In genomic region chr16:74811216-74811615, GRCh38 we compare ENCODE assay signal across 10 cellular contexts. TPM values are rescaled to one million over a fixed set of nuclear protein-coding genes. Genes with fewer than 3 reads are reported as not detected.
DNase-seq lines count a peak whose midpoint lies in the region; TF ChIP-seq lines count a peak whose summit lies in the region.
"Not testable (repeated sequence)": the region's sequence is repeated elsewhere in the genome, so short reads cannot be mapped to it uniquely, and the experiment has no call there.
"Had no signal": no experiment of that assay in that cellular context is flagged by ENCODE, and none has a peak within 500 bp of the region (broad histone marks: within the 10 kb centered on the region; RNA-seq: fewer than 3 reads in every experiment).

No MANE protein-coding gene starts in this region.

- H3K27me3 ChIP-seq in Caco-2 (replicated peaks; ENCODE audit: control insufficient read depth, insufficient read depth, low read length); H9 (ENCODE audit: insufficient read depth, low read length); endodermal cell (ENCODE audit: control insufficient read depth, insufficient read depth, low read length, poor library complexity, severe bottlenecking); parathyroid adenoma (ENCODE audit: control insufficient read depth, insufficient read depth, low read length): not testable (repeated sequence)
- peaks cover 11% of the 10 kb centered on the region for H3K27me3 ChIP-seq in HUES64 (ENCODE audit: insufficient read depth, low read length)
- H3K27me3 ChIP-seq in iPS-20b (ENCODE audit: insufficient read depth, low read length), result peaks cover 30% of the 10 kb centered on the region

- H3K9me3 Mint-ChIP-seq in Caco-2 (ENCODE audit: unreplicated experiment) (peaks cover 11% of the 10 kb centered on the region), H9 (peaks cover 34 to 35% of the 10 kb centered on the region in 2 experiments), endodermal cell (peaks cover 50% of the 10 kb centered on the region)

- H3K9ac ChIP-seq in H9 (ENCODE audit: extremely low read depth, insufficient read length, low read length); endodermal cell (ENCODE audit: extremely low read depth, low read length, poor library complexity, severe bottlenecking); iPS-20b (ENCODE audit: low read depth, low read length); parathyroid adenoma: not testable (repeated sequence)
- H3K9ac ChIP-seq in HUES64 (ENCODE audit: low read depth, low read length), result 0 out of 2 replicates have a peak overlapping the region, but pooled peaks have one; percentile 18

- H4K8ac ChIP-seq in H9 (replicated peaks; ENCODE audit: insufficient read length, low read depth, low read length), result not testable (repeated sequence)

- H2BK15ac ChIP-seq in H9 (ENCODE audit: low read depth, low read length), result not testable (repeated sequence)

- H3K27me3 Mint-ChIP-seq in Caco-2 (ENCODE audit: insufficient read depth, unreplicated experiment), result not testable (repeated sequence)
- H3K27me3 Mint-ChIP-seq in H9 (ENCODE audit: low read depth) (peaks cover 10% of the 10 kb centered on the region), endodermal cell (ENCODE audit: insufficient read depth) (peaks cover 12% of the 10 kb centered on the region)

- not testable (repeated sequence) for H3K79me1 ChIP-seq in H9 (ENCODE audit: insufficient read depth, low read depth, low read length, poor library complexity, severe bottlenecking)

- not testable (repeated sequence) for TF ChIP-seq CTCF in Caco-2 (IDR thresholded peaks at IDR 0.05; ENCODE audit: insufficient read depth in 1 of 2, low read depth in 1 of 2, low read length in 1 of 2, severe bottlenecking in 1 of 2, unreplicated experiment in 1 of 2); H9 (conservative IDR thresholded peaks at IDR 0.05); endodermal cell (conservative IDR thresholded peaks at IDR 0.05); parathyroid adenoma (IDR thresholded peaks at IDR 0.05)

- H2BK12ac ChIP-seq in H9 (ENCODE audit: insufficient read length, low read depth, low read length), result not testable (repeated sequence)

- H3K79me2 ChIP-seq in H9 (ENCODE audit: insufficient read depth, low read length); parathyroid adenoma: not testable (repeated sequence)

- H3K27ac ChIP-seq in H9 (ENCODE audit: insufficient read length, low read depth, low read length); endodermal cell (ENCODE audit: low read depth, low read length); iPS-20b (ENCODE audit: low read length); parathyroid adenoma: not testable (repeated sequence)
- peak overlapping the region; percentile 85; the same call in 1 of the 2 replicates for H3K27ac ChIP-seq in HUES64 (ENCODE audit: low read depth, low read length)

- peak overlapping the region; percentile 51 for H3K27ac Mint-ChIP-seq in Caco-2 (ENCODE audit: unreplicated experiment)
- H3K27ac Mint-ChIP-seq in H9, result peak overlapping the region in 2 of 3 experiments; percentile 55 to 80; a peak in 4 of 7 replicates
- H3K27ac Mint-ChIP-seq in endodermal cell, result peak overlapping the region; percentile 75

- not testable (repeated sequence) for H4K5ac ChIP-seq in H9 (ENCODE audit: insufficient read length, low read depth, low read length)

- H4K91ac ChIP-seq in H9 (ENCODE audit: insufficient read length, low read depth, low read length), result not testable (repeated sequence)

- peaks cover 15% of the 10 kb centered on the region for H3K36me3 Mint-ChIP-seq in Caco-2 (ENCODE audit: insufficient read depth, unreplicated experiment)
- peaks cover 4 to 32% (median 26%) of the 10 kb centered on the region in 3 experiments; a peak in 6 of 7 replicates for H3K36me3 Mint-ChIP-seq in H9 (ENCODE audit: insufficient read depth in 1 of 3, low read depth in 3 of 3)
- H3K36me3 Mint-ChIP-seq in endodermal cell (ENCODE audit: low read depth), result not testable (repeated sequence)

- not testable (repeated sequence) for H3T11ph ChIP-seq in H9 (ENCODE audit: low read length)

- POLR2A ChIA-PET in Caco-2 (lab: Charles Lee), result interaction anchor here (0.5 to 0.9 kb wide), 2 partner anchors 57 to 144 kb away, joined by 3 read pairs; partner anchors contain the start of gene RFWD3

- H2BK120ac ChIP-seq in H9 (ENCODE audit: low read depth, low read length, poor library complexity, severe bottlenecking), result not testable (repeated sequence)

- H3K4me3 ChIP-seq in Caco-2 (ENCODE audit: low read depth, low read length); HUES64 (ENCODE audit: low read length); parathyroid adenoma (ENCODE audit: low read depth, low read length): not testable (repeated sequence)
- H3K4me3 ChIP-seq in endodermal cell (ENCODE audit: low read length), result peak overlapping the region; percentile 60
- H3K4me3 ChIP-seq in iPS-20b (ENCODE audit: low read length), result 0 out of 2 replicates have a peak overlapping the region, but pooled peaks have one; percentile 6

- H3K4ac ChIP-seq in H9 (ENCODE audit: low read depth, low read length), result not testable (repeated sequence)

- intact Hi-C loops in Caco-2 (cut with micrococcal nuclease; ENCODE audit: unreplicated experiment), result loop anchor here (5.0 kb wide), 1 partner anchor 144 kb away; the partner anchor contains the start of gene RFWD3

- no CpG with 5 or more reads among the region's 1 CpG for WGBS in H9 (ENCODE audit: extremely low coverage, insufficient read length, low lambda C conversion rate)
- 14% methylated on average over 1 of the region's 1 CpG for WGBS in HUES64
- WGBS in endodermal cell (ENCODE audit: insufficient coverage in 1 of 2, insufficient read length in 1 of 2), 2 experiments, result 25 to 60% methylated on average over 1 of the region's 1 CpG

- peaks cover 19% of the 10 kb centered on the region for H3K9me3 ChIP-seq in Caco-2
- peaks cover 14% of the 10 kb centered on the region for H3K9me3 ChIP-seq in H9 (ENCODE audit: control insufficient read depth, low read depth, low read length)
- peaks cover 44% of the 10 kb centered on the region for H3K9me3 ChIP-seq in HUES64 (ENCODE audit: insufficient read depth, low read depth, low read length)
- H3K9me3 ChIP-seq in endodermal cell (ENCODE audit: control insufficient read depth, low read length), result peaks cover 49% of the 10 kb centered on the region
- peaks cover 40% of the 10 kb centered on the region for H3K9me3 ChIP-seq in iPS-20b (ENCODE audit: insufficient read depth, low read depth, low read length)
- not testable (repeated sequence) for H3K9me3 ChIP-seq in parathyroid adenoma (ENCODE audit: control insufficient read depth, low read length)

- not testable (repeated sequence) for H2BK5ac ChIP-seq in H9 (ENCODE audit: insufficient read length, low read length)

- not testable (repeated sequence) for H3K56ac ChIP-seq in H9 (ENCODE audit: insufficient read length, low read depth, low read length)

- BruUV-seq in Caco-2 (replicated peaks; lab: Mats Ljungman, UMichigan), result not testable (repeated sequence)

- H2BK20ac ChIP-seq in H9 (ENCODE audit: low read depth, low read length, poor library complexity, severe bottlenecking), result not testable (repeated sequence)

- H3K4me3 Mint-ChIP-seq in Caco-2 (ENCODE audit: unreplicated experiment), result not testable (repeated sequence)
- peak overlapping the region; percentile 36 to 41; a peak in 3 of 5 replicates for H3K4me3 Mint-ChIP-seq in H9
- peak overlapping the region; percentile 31 for H3K4me3 Mint-ChIP-seq in endodermal cell

- H4K20me1 ChIP-seq in H9 (ENCODE audit: control insufficient read depth, insufficient read depth, insufficient read length), result not testable (repeated sequence)

- not testable (repeated sequence) for H2AFZ ChIP-seq in H9 (ENCODE audit: low read length)
- peak overlapping the region; percentile 38 for H2AFZ ChIP-seq in parathyroid adenoma

- peaks cover 34% of the 10 kb centered on the region for H3K4me1 Mint-ChIP-seq in Caco-2 (ENCODE audit: low read depth, unreplicated experiment)
- H3K4me1 Mint-ChIP-seq in H9, result peaks cover 30 to 38% of the 10 kb centered on the region in 2 experiments
- H3K4me1 Mint-ChIP-seq in endodermal cell, result peaks cover 24% of the 10 kb centered on the region

- CTCF ChIA-PET in Caco-2 (lab: Charles Lee), result interaction anchor here (0.9 to 6.5 kb wide), 3 partner anchors 37 to 187 kb away, joined by 3 to 66 read pairs (median 6); partner anchors contain the start of gene FA2H

- H3K18ac ChIP-seq in H9 (ENCODE audit: insufficient read length, low read depth, low read length), result not testable (repeated sequence)

- not testable (repeated sequence) for H3K4me2 ChIP-seq in H9 (ENCODE audit: insufficient read depth, insufficient read length, low read length); parathyroid adenoma (ENCODE audit: low read length)

- not testable (repeated sequence) for H3K23me2 ChIP-seq in H9 (ENCODE audit: insufficient read length, low read depth, low read length, poor library complexity, severe bottlenecking)

- H2AK5ac ChIP-seq in H9 (ENCODE audit: insufficient read length, low read length), result not testable (repeated sequence)

- H3K4me1 ChIP-seq in Caco-2 (peaks cover 53% of the 10 kb centered on the region), HUES64 (ENCODE audit: insufficient read depth, low read length) (peaks cover 12% of the 10 kb centered on the region)
- not testable (repeated sequence) for H3K4me1 ChIP-seq in H9 (ENCODE audit: insufficient read depth, low read length); endodermal cell (ENCODE audit: control insufficient read depth, insufficient read depth, low read length); iPS-20b (ENCODE audit: insufficient read depth, low read length); parathyroid adenoma

- H3K23ac ChIP-seq in H9 (ENCODE audit: insufficient read length, low read depth, low read length), result not testable (repeated sequence)

- peak in 1 of 2 experiments; percentile 22 for DNase-seq in Caco-2
- not testable (repeated sequence) for DNase-seq in H9
- peak; percentile 59 for DNase-seq in endodermal cell

- not testable (repeated sequence) for H3K36me3 ChIP-seq in Caco-2 (ENCODE audit: control insufficient read depth, insufficient read depth, low read length); HUES64 (ENCODE audit: insufficient read depth, low read length); endodermal cell (ENCODE audit: control insufficient read depth, insufficient read depth, low read length); iPS-20b (ENCODE audit: insufficient read depth, low read depth, low read length); parathyroid adenoma (ENCODE audit: control insufficient read depth, insufficient read depth, low read length)

- H3K14ac ChIP-seq in H9 (ENCODE audit: insufficient read depth, low read length), result not testable (repeated sequence)

RNA-seq across cellular contexts. Expression of gene FA2H, which starts 36.6 kb away (rescaled TPM):
- total RNA-seq in Caco-2 (2022) (20.1 and 21.3 TPM in 2 replicates), H9 (2021) (25.1 and 26.6 TPM in 2 replicates), endodermal cell (1 to 10 TPM; 2.1 to 2.4 TPM)
- polyA plus RNA-seq in HUES64 (2013, experiment 1 of 2), result 1.5 TPM
- 1.3 TPM for polyA plus RNA-seq in HUES64 (2013, experiment 2 of 2)
- polyA plus RNA-seq in endodermal cell (2013, experiment 1 of 2), result 0.39 TPM
- 0.50 TPM for polyA plus RNA-seq in endodermal cell (2013, experiment 2 of 2)
- total RNA-seq: CD8-positive, alpha-beta T cell; G401 had no signal
- polyA plus RNA-seq: AG04450; CD4-positive, CD25-positive, alpha-beta regulatory T cell had no signal
